20 cellular contexts compared by ENCODE assay signal in the genomic region with DNA sequence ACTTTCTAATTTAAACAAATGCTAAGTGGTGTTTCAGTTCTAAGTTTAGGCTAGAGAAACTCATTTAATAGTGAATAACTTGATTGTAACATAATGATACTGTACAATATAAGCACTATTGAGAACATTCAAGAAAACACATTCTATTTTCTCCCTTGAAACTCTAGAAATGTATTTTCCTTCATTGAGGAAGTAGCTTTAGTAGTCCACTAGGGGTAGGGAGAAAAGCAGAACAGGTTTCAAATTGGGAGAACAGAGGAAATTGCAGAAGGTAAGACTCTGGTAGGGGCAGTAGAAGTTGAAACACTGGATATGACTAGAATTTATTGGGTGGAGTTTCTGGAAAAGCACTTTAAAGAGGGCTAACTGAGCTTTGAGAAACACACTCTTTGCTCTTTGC. TPM values are rescaled to one million over a fixed set of nuclear protein-coding genes. Genes with fewer than 3 reads are reported as not detected.
"Had no signal": no experiment of that assay in that cellular context is flagged by ENCODE, and none has a peak within 500 bp of the region (broad histone marks: within the 10 kb centered on the region; RNA-seq: fewer than 3 reads in every experiment).

No MANE protein-coding gene starts in this region.

- H3K4me3 Mint-ChIP-seq: activated CD8-positive, alpha-beta memory T cell treated with anti-CD3 and anti-CD28 coated beads, Interleukin-2, amount 10 ng/mL, durations not matched to agents 7 days and 5 days; activated naive CD8-positive, alpha-beta T cell; activated T-cell treated with anti-CD3 and anti-CD28 coated beads, Interleukin-2, amount 50 U/mL, for 4 hours; brain; central memory CD8-positive, alpha-beta T cell; dendritic cell treated with granulocyte-macrophage colony-stimulating factor and Interleukin-4, amounts not matched to agents 40 ng/mL and 50 ng/mL, for 4 days; immature natural killer cell; naive B cell; stimulated activated memory B cell treated with anti-CD40 and anti-IgM and Interleukin-4, amounts not matched to agents 10 μg/mL and 1 μg/mL and 100 μg/mL, for 72 hours had no signal

- H3K27me3 ChIP-seq: esophagus muscularis mucosa, spleen, tibial nerve had no signal

- DNase-seq: activated CD8-positive, alpha-beta memory T cell treated with anti-CD3 and anti-CD28 coated beads, Interleukin-2, amount 10 ng/mL, durations not matched to agents 7 days and 5 days; activated gamma-delta T cell; activated T-cell treated with anti-CD3 and anti-CD28 coated beads, Interleukin-2, amount 50 U/mL, for 4 hours; amygdala; immature natural killer cell; left cardiac atrium; lower lobe of right lung; naive B cell; spleen; stimulated activated CD4-positive, alpha-beta T cell treated with anti-CD3 and anti-CD28 coated beads, Interleukin-1b, Interleukin-23, amount 100 ng/mL, for 48 hours had no signal

- H3K9me3 Mint-ChIP-seq: dendritic cell treated with granulocyte-macrophage colony-stimulating factor and Interleukin-4, amounts not matched to agents 40 ng/mL and 50 ng/mL, for 4 days had no signal

- H3K27me3 Mint-ChIP-seq: activated CD8-positive, alpha-beta memory T cell treated with anti-CD3 and anti-CD28 coated beads, Interleukin-2, amount 10 ng/mL, durations not matched to agents 7 days and 5 days; brain; central memory CD8-positive, alpha-beta T cell; dendritic cell treated with granulocyte-macrophage colony-stimulating factor and Interleukin-4, amounts not matched to agents 40 ng/mL and 50 ng/mL, for 4 days; stimulated activated memory B cell treated with anti-CD40 and anti-IgM and Interleukin-4, amounts not matched to agents 10 μg/mL and 1 μg/mL and 100 μg/mL, for 72 hours had no signal

- H3K4me1 ChIP-seq: esophagus muscularis mucosa, lower lobe of right lung, prostate gland, spleen, tibial nerve had no signal

- H3K4me3 ChIP-seq: esophagus muscularis mucosa, lower lobe of right lung, prostate gland, spleen, tibial nerve had no signal

- H3K9me3 ChIP-seq: lower lobe of right lung, prostate gland had no signal

- H3K4me1 Mint-ChIP-seq: activated CD8-positive, alpha-beta memory T cell treated with anti-CD3 and anti-CD28 coated beads, Interleukin-2, amount 10 ng/mL, durations not matched to agents 7 days and 5 days; brain; central memory CD8-positive, alpha-beta T cell; immature natural killer cell; naive B cell; stimulated activated memory B cell treated with anti-CD40 and anti-IgM and Interleukin-4, amounts not matched to agents 10 μg/mL and 1 μg/mL and 100 μg/mL, for 72 hours had no signal

- H3K27ac ChIP-seq: esophagus muscularis mucosa, lower lobe of right lung, prostate gland, spleen, tibial nerve had no signal

- H3K36me3 ChIP-seq: esophagus muscularis mucosa, lower lobe of right lung, prostate gland, spleen, tibial nerve had no signal

- ATAC-seq: activated CD8-positive, alpha-beta memory T cell treated with anti-CD3 and anti-CD28 coated beads, Interleukin-2, amount 10 ng/mL, durations not matched to agents 7 days and 5 days; activated T-cell treated with anti-CD3 and anti-CD28 coated beads, Interleukin-2, amount 50 U/mL, for 4 hours; left cardiac atrium; lower lobe of right lung; sciatic nerve; stimulated activated memory B cell treated with anti-CD40 and anti-IgM and Interleukin-4, amounts not matched to agents 10 μg/mL and 1 μg/mL and 100 μg/mL, for 72 hours had no signal

- H3K27ac Mint-ChIP-seq: activated CD8-positive, alpha-beta memory T cell treated with anti-CD3 and anti-CD28 coated beads, Interleukin-2, amount 10 ng/mL, durations not matched to agents 7 days and 5 days; activated naive CD8-positive, alpha-beta T cell; brain; dendritic cell treated with granulocyte-macrophage colony-stimulating factor and Interleukin-4, amounts not matched to agents 40 ng/mL and 50 ng/mL, for 4 days; immature natural killer cell; stimulated activated memory B cell treated with anti-CD40 and anti-IgM and Interleukin-4, amounts not matched to agents 10 μg/mL and 1 μg/mL and 100 μg/mL, for 72 hours had no signal

- H3K36me3 Mint-ChIP-seq: activated CD8-positive, alpha-beta memory T cell treated with anti-CD3 and anti-CD28 coated beads, Interleukin-2, amount 10 ng/mL, durations not matched to agents 7 days and 5 days; activated naive CD8-positive, alpha-beta T cell; stimulated activated memory B cell treated with anti-CD40 and anti-IgM and Interleukin-4, amounts not matched to agents 10 μg/mL and 1 μg/mL and 100 μg/mL, for 72 hours had no signal

RNA-seq across cellular contexts. Expression of a gene that starts 31.6 kb away (rescaled TPM):
- total RNA-seq: activated CD8-positive, alpha-beta memory T cell treated with anti-CD3 and anti-CD28 coated beads, Interleukin-2, amount 10 ng/mL, durations not matched to agents 7 days and 5 days; fibroblast of villous mesenchyme had no signal
